1 cellular context compared by ENCODE assay signal in the genomic region with DNA sequence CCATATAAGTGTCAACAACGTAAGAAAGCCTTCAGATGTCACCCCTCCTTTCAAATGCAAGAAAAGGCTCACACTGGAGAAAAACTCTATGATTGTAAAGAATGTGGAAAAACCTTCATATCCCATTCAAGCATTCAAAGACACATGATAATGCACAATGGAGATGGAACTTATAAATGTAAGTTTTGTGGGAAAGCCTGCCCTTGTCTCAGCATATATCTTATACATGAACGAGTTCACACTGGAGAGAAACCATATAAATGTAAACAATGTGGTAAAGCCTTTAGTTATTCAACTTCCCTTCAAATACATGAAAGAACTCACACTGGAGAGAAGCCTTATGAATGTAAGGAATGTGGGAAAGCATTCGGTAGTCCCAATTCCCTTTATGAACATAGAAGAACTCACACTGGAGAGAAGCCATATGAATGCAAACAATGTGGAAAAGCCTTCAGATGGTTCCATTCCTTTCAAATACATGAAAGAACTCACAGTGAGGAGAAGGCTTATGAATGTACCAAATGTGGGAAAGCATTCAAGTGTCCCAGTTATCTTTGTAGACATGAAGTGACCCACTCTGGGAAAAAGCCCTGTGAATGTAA.
TF ChIP-seq lines count a peak whose summit lies in the region.

No MANE protein-coding gene starts in this region.

TF ChIP-seq in K562, 482 proteins besides CTCF, POLR2A, EP300 and RAD21:
- TF ChIP-seq SMARCA5 (IDR thresholded peaks at IDR 0.05), result no peak
- no peak for TF ChIP-seq WHSC1 (IDR thresholded peaks at IDR 0.05; ENCODE audit: low read length)
- TF ChIP-seq MXI1 (IDR thresholded peaks at IDR 0.05; ENCODE audit: low read depth, low read length), result no peak
- TF ChIP-seq, protein P1, sequence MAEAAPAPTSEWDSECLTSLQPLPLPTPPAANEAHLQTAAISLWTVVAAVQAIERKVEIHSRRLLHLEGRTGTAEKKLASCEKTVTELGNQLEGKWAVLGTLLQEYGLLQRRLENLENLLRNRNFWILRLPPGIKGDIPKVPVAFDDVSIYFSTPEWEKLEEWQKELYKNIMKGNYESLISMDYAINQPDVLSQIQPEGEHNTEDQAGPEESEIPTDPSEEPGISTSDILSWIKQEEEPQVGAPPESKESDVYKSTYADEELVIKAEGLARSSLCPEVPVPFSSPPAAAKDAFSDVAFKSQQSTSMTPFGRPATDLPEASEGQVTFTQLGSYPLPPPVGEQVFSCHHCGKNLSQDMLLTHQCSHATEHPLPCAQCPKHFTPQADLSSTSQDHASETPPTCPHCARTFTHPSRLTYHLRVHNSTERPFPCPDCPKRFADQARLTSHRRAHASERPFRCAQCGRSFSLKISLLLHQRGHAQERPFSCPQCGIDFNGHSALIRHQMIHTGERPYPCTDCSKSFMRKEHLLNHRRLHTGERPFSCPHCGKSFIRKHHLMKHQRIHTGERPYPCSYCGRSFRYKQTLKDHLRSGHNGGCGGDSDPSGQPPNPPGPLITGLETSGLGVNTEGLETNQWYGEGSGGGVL (CRISPR knock-in tag; IDR thresholded peaks at IDR 0.05), result no peak
- TF ChIP-seq SMAD2 (IDR thresholded peaks at IDR 0.05; ENCODE audit: low read depth, low read length), result no peak
- no peak for TF ChIP-seq TAF15 (IDR thresholded peaks at IDR 0.05; ENCODE audit: low read depth, low read length)
- TF ChIP-seq ETV1 (tag; conservative IDR thresholded peaks at IDR 0.05; ENCODE audit: low read depth), result no peak
- TF ChIP-seq, protein P2, sequence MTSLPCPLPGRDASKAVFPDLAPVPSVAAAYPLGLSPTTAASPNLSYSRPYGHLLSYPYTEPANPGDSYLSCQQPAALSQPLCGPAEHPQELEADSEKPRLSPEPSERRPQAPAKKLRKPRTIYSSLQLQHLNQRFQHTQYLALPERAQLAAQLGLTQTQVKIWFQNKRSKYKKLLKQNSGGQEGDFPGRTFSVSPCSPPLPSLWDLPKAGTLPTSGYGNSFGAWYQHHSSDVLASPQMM (CRISPR knock-in tag; IDR thresholded peaks at IDR 0.05), result no peak
- TF ChIP-seq ZNF75A (CRISPR knock-in tag; IDR thresholded peaks at IDR 0.05), result peak; percentile 91
- TF ChIP-seq GABPB1 (CRISPR knock-in tag; IDR thresholded peaks at IDR 0.05), result no peak
- TF ChIP-seq, protein P3, sequence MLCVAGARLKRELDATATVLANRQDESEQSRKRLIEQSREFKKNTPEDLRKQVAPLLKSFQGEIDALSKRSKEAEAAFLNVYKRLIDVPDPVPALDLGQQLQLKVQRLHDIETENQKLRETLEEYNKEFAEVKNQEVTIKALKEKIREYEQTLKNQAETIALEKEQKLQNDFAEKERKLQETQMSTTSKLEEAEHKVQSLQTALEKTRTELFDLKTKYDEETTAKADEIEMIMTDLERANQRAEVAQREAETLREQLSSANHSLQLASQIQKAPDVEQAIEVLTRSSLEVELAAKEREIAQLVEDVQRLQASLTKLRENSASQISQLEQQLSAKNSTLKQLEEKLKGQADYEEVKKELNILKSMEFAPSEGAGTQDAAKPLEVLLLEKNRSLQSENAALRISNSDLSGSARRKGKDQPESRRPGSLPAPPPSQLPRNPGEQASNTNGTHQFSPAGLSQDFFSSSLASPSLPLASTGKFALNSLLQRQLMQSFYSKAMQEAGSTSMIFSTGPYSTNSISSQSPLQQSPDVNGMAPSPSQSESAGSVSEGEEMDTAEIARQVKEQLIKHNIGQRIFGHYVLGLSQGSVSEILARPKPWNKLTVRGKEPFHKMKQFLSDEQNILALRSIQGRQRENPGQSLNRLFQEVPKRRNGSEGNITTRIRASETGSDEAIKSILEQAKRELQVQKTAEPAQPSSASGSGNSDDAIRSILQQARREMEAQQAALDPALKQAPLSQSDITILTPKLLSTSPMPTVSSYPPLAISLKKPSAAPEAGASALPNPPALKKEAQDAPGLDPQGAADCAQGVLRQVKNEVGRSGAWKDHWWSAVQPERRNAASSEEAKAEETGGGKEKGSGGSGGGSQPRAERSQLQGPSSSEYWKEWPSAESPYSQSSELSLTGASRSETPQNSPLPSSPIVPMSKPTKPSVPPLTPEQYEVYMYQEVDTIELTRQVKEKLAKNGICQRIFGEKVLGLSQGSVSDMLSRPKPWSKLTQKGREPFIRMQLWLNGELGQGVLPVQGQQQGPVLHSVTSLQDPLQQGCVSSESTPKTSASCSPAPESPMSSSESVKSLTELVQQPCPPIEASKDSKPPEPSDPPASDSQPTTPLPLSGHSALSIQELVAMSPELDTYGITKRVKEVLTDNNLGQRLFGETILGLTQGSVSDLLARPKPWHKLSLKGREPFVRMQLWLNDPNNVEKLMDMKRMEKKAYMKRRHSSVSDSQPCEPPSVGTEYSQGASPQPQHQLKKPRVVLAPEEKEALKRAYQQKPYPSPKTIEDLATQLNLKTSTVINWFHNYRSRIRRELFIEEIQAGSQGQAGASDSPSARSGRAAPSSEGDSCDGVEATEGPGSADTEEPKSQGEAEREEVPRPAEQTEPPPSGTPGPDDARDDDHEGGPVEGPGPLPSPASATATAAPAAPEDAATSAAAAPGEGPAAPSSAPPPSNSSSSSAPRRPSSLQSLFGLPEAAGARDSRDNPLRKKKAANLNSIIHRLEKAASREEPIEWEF (CRISPR knock-in tag; IDR thresholded peaks at IDR 0.05), result no peak
- TF ChIP-seq, protein P4, sequence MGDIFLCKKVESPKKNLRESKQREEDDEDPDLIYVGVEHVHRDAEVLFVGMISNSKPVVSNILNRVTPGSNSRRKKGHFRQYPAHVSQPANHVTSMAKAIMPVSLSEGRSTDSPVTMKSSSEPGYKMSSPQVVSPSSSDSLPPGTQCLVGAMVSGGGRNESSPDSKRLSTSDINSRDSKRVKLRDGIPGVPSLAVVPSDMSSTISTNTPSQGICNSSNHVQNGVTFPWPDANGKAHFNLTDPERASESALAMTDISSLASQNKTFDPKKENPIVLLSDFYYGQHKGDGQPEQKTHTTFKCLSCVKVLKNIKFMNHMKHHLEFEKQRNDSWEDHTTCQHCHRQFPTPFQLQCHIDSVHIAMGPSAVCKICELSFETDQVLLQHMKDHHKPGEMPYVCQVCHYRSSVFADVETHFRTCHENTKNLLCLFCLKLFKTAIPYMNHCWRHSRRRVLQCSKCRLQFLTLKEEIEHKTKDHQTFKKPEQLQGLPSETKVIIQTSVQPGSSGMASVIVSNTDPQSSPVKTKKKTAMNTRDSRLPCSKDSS (IDR thresholded peaks at IDR 0.05; ENCODE audit: low read depth, partially characterized antibody), result peak; percentile 58
- no peak for TF ChIP-seq ZNF668 (CRISPR knock-in tag; IDR thresholded peaks at IDR 0.05)
- TF ChIP-seq, protein P5, sequence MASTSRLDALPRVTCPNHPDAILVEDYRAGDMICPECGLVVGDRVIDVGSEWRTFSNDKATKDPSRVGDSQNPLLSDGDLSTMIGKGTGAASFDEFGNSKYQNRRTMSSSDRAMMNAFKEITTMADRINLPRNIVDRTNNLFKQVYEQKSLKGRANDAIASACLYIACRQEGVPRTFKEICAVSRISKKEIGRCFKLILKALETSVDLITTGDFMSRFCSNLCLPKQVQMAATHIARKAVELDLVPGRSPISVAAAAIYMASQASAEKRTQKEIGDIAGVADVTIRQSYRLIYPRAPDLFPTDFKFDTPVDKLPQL (IDR thresholded peaks at IDR 0.05; ENCODE audit: extremely low read depth, insufficient read length), result no peak
- TF ChIP-seq, protein P6, sequence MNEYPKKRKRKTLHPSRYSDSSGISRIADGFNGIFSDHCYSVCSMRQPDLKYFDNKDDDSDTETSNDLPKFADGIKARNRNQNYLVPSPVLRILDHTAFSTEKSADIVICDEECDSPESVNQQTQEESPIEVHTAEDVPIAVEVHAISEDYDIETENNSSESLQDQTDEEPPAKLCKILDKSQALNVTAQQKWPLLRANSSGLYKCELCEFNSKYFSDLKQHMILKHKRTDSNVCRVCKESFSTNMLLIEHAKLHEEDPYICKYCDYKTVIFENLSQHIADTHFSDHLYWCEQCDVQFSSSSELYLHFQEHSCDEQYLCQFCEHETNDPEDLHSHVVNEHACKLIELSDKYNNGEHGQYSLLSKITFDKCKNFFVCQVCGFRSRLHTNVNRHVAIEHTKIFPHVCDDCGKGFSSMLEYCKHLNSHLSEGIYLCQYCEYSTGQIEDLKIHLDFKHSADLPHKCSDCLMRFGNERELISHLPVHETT (CRISPR knock-in tag; conservative IDR thresholded peaks at IDR 0.05 in 1 of 2, IDR thresholded peaks at IDR 0.05 in 1 of 2), result no peak
- no peak for TF ChIP-seq DIDO1 (tag; IDR thresholded peaks at IDR 0.05; ENCODE audit: low read depth)
- no peak for TF ChIP-seq ILK (tag; IDR thresholded peaks at IDR 0.05; ENCODE audit: borderline replicate concordance, low read depth)
- TF ChIP-seq ZNF197 (CRISPR knock-in tag; IDR thresholded peaks at IDR 0.05; ENCODE audit: low read depth), result no peak
- no peak for TF ChIP-seq MCM2 (IDR thresholded peaks at IDR 0.05; ENCODE audit: low read depth)
- no peak for TF ChIP-seq TRIM24 (IDR thresholded peaks at IDR 0.05)
- TF ChIP-seq TRIM28 (IDR thresholded peaks at IDR 0.05), result peak; percentile 45
- TF ChIP-seq U2AF1 (optimal IDR thresholded peaks at IDR 0.05; ENCODE audit: low read depth, low read length), result no peak
- no peak for TF ChIP-seq CREM (IDR thresholded peaks at IDR 0.05; ENCODE audit: low read depth)
- TF ChIP-seq, protein P7, sequence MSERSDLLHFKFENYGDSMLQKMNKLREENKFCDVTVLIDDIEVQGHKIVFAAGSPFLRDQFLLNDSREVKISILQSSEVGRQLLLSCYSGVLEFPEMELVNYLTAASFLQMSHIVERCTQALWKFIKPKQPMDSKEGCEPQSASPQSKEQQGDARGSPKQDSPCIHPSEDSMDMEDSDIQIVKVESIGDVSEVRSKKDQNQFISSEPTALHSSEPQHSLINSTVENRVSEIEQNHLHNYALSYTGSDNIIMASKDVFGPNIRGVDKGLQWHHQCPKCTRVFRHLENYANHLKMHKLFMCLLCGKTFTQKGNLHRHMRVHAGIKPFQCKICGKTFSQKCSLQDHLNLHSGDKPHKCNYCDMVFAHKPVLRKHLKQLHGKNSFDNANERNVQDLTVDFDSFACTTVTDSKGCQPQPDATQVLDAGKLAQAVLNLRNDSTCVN (CRISPR knock-in tag; IDR thresholded peaks at IDR 0.05), result no peak
- no peak for TF ChIP-seq DNMT1 (IDR thresholded peaks at IDR 0.05)
- TF ChIP-seq KAT7 (CRISPR knock-in tag; IDR thresholded peaks at IDR 0.05; ENCODE audit: borderline replicate concordance), result no peak
- no peak for TF ChIP-seq ZNF3 (CRISPR knock-in tag; IDR thresholded peaks at IDR 0.05)
- TF ChIP-seq CBX3 (IDR thresholded peaks at IDR 0.05; ENCODE audit: borderline replicate concordance in 1 of 2, low read length in 2 of 2), result peak in 1 of 2 experiments; percentile 70; a peak in 2 of 3 replicates
- TF ChIP-seq EWSR1 (IDR thresholded peaks at IDR 0.05; ENCODE audit: borderline replicate concordance, low read depth, partially characterized antibody), result no peak
- TF ChIP-seq COPS2 (conservative IDR thresholded peaks at IDR 0.05), result no peak
- TF ChIP-seq IFI16 (CRISPR knock-in tag; IDR thresholded peaks at IDR 0.05), result no peak
- no peak for TF ChIP-seq ZNF584 (CRISPR knock-in tag; IDR thresholded peaks at IDR 0.05; ENCODE audit: low read depth)
- TF ChIP-seq POLR2G (IDR thresholded peaks at IDR 0.05; ENCODE audit: low read depth, low read length), result no peak
TF ChIP-seq in K562: peak in this region for 4.
